In the genomic region with DNA sequence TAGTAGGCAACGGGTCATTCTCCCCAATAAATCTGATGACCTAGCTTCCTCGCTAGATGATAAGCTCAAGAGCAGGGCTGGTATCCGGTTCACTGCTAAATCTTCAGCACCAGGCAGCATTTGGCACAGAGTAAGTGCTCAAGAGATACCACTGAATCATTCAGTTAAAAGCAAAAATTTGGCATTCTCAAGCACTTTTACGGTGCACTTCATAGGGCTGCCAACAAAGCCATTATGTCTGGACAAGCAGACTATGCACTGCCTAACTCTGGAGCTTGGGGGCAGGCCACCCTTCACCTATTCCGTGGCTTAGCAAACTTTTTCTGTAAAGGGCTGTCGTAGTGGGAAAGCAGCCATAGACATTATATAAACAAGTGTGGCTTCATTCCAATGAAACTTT, we compare ENCODE assay signal across 22 cellular contexts. TPM values are rescaled to one million over a fixed set of nuclear protein-coding genes. Genes with fewer than 3 reads are reported as not detected.
"Had no signal": no experiment of that assay in that cellular context is flagged by ENCODE, and none has a peak within 500 bp of the region (broad histone marks: within the 10 kb centered on the region; RNA-seq: fewer than 3 reads in every experiment).

No MANE protein-coding gene starts in this region.

- H3K27ac ChIP-seq: cardiac muscle cell, colonic mucosa, spleen had no signal

- DNase-seq: activated CD4-positive, alpha-beta T cell treated with anti-CD3 and anti-CD28 coated beads, Interleukin-2, amount 50 U/mL, for 4 hours; activated CD4-positive, CD25-positive, alpha-beta regulatory T cell treated with anti-CD3 and anti-CD28 coated beads, Interleukin-2, amount 50 U/mL, for 72 hours; activated CD8-positive, alpha-beta memory T cell treated with anti-CD3 and anti-CD28 coated beads, Interleukin-2, amount 10 ng/mL, durations not matched to agents 7 days and 5 days; activated gamma-delta T cell; activated naive CD8-positive, alpha-beta T cell treated with anti-CD3 and anti-CD28 coated beads for 36 hours; activated T-cell treated with anti-CD3 and anti-CD28 coated beads, Interleukin-2, amount 50 U/mL, for 48 hours; aorta; colonic mucosa; effector CD4-positive, alpha-beta T cell; hypothalamus; left colon; mesendoderm; nephron progenitor cell; spleen; stimulated activated CD4-positive, alpha-beta T cell treated with anti-CD3 and anti-CD28 coated beads, Interleukin-2, amount 100 ng/mL, for 24 hours; stimulated activated naive B cell treated with anti-CD40 and anti-IgM and Interleukin-4, amounts not matched to agents 10 μg/mL and 1 μg/mL and 100 μg/mL, for 72 hours; substantia nigra; T-helper 2 cell had no signal

- H3K4me3 ChIP-seq: cardiac muscle cell, colonic mucosa, spleen had no signal

- H3K4me1 ChIP-seq: colonic mucosa, spleen had no signal

- H3K9me3 ChIP-seq: colonic mucosa, spleen had no signal

- ATAC-seq: activated CD8-positive, alpha-beta memory T cell treated with anti-CD3 and anti-CD28 coated beads, Interleukin-2, amount 10 ng/mL, durations not matched to agents 7 days and 5 days; left colon; stimulated activated naive B cell treated with anti-CD40 and anti-IgM and Interleukin-4, amounts not matched to agents 10 μg/mL and 1 μg/mL and 100 μg/mL, for 72 hours had no signal

- FAIRE-seq: TTC549 had no signal

- H3K27me3 ChIP-seq: cardiac muscle cell, spleen had no signal

- H3K36me3 ChIP-seq: cardiac muscle cell had no signal

RNA-seq across cellular contexts. Expression of a gene that starts 47.9 kb away (rescaled TPM):
- total RNA-seq: activated CD8-positive, alpha-beta memory T cell treated with anti-CD3 and anti-CD28 coated beads, Interleukin-2, amount 10 ng/mL, durations not matched to agents 7 days and 5 days; activated naive CD8-positive, alpha-beta T cell treated with anti-CD3 and anti-CD28 coated beads for 36 hours; aorta; cardiac muscle cell; colonic mucosa; left colon; osteocyte; renal cortical epithelial cell; spleen had no signal
- polyA plus RNA-seq: aorta, cardiac muscle cell had no signal
